ENCODE assay signal across 8 cellular contexts in genomic region chr4:77959566-77960338, GRCh38.
DNase-seq lines count a peak whose midpoint lies in the region; ATAC-seq and TF ChIP-seq lines count a peak whose summit lies in the region.

No MANE protein-coding gene starts in this region.

- intact Hi-C loops in heart left ventricle (cut with DNase I) = loop anchor here (2.0 to 10.0 kb wide), 7 partner anchors 553 to 905 kb away; no protein-coding TSS in a partner anchor
- intact Hi-C loops in left cardiac atrium (cut with DNase I) = loop anchor here in 1 of 2 donors (5.0 kb wide), 2 partner anchors 558 to 903 kb away; no protein-coding TSS in a partner anchor
- intact Hi-C loops in psoas muscle (cut with DNase I) = loop anchor here (5.0 to 10.0 kb wide), 2 partner anchors 558 to 905 kb away; no protein-coding TSS in a partner anchor

- TF ChIP-seq POLR2A in heart left ventricle (IDR thresholded peaks at IDR 0.05) = no peak

- ATAC-seq in heart left ventricle (no peak), left cardiac atrium (no peak), psoas muscle (peak in 2 of 4 donors; percentile 47 to 85), GM21390 (IDR thresholded peaks at IDR 0.05; ENCODE audit: unreplicated experiment) (no peak)

- 57 to 64% (median 59%) methylated on average over 6 of the region's 6 CpGs for WGBS in heart left ventricle, 4 donors
- WGBS in psoas muscle, 3 donors = 40 to 57% (median 40%) methylated on average over 6 of the region's 6 CpGs

- no peak overlapping the region for H3K27ac ChIP-seq in heart left ventricle
- H3K27ac ChIP-seq in SK-N-MC = no peak overlapping the region
- no peak overlapping the region for H3K27ac ChIP-seq in psoas muscle

- H3K36me3 ChIP-seq in heart left ventricle (peaks cover 0 to 8% (median 0%) of the 10 kb centered on the region in 9 donors), SK-N-MC (ENCODE audit: insufficient read depth, low read length) (no peaks in the 10 kb centered on the region), psoas muscle (ENCODE audit: insufficient read depth in 1 of 2, low read depth in 1 of 2) (peaks cover 0 to 4% of the 10 kb centered on the region in 2 donors)

- H3K27me3 ChIP-seq in heart left ventricle (no peaks in the 10 kb centered on the region), psoas muscle (ENCODE audit: insufficient read depth in 3 of 3, low read length in 2 of 3) (no peaks in the 10 kb centered on the region)

- H3K9ac ChIP-seq in SK-N-MC (ENCODE audit: insufficient read length) = no peak overlapping the region

- DNase-seq in heart left ventricle (no peak), left cardiac atrium (no peak), NAMALWA (ENCODE audit: low spot score) (peak; percentile 63), SK-N-MC (ENCODE audit: low read depth, low spot score) (peak; percentile 28), fibroblast of the aortic adventitia (ENCODE audit: low read depth) (peak; percentile 83), psoas muscle (no peak), NK-92 (lab: John Stamatoyannopoulos, UW; ENCODE audit: unreplicated experiment) (no peak)

- H3K4me3 ChIP-seq in heart left ventricle (peak overlapping the region in 5 of 12 donors; percentile 14 to 43 (median 29)), SK-N-MC (no peak overlapping the region), fibroblast of the aortic adventitia (ENCODE audit: low read depth, low read length) (no peak overlapping the region), psoas muscle (peak overlapping the region; percentile 51)

- H3K9me3 ChIP-seq in heart left ventricle (no peaks in the 10 kb centered on the region), SK-N-MC (ENCODE audit: low read depth, low read length) (no peaks in the 10 kb centered on the region), psoas muscle (no peaks in the 10 kb centered on the region)

- H3K4me1 ChIP-seq in heart left ventricle (peaks cover 0 to 5% (median 0%) of the 10 kb centered on the region in 12 donors), psoas muscle (peaks cover 6% of the 10 kb centered on the region)

- TF ChIP-seq CTCF in heart left ventricle (IDR thresholded peaks at IDR 0.05) (peak; percentile 51 to 77 (median 66)), fibroblast of the aortic adventitia (IDR thresholded peaks at IDR 0.05; ENCODE audit: insufficient read depth, low read length) (peak; percentile 62), psoas muscle (IDR thresholded peaks at IDR 0.05) (peak; percentile 74)

Comparison
In these comparisons a context has a peak if more than half of its experiments do, and no peak if none do; other contexts are left out.
1. DNase-seq: peak in NAMALWA (single experiment), SK-N-MC (single experiment) and fibroblast of the aortic adventitia (single experiment); none in heart left ventricle (0 of 5), left cardiac atrium (single experiment), psoas muscle (0 of 2) and NK-92 (single experiment).
2. Peak in every context shown above with its lines, with median percentiles within 50 percentile points of each other: CTCF ChIP-seq.